19 cellular contexts compared by ENCODE assay signal in genomic region chr9:130987738-130988399, GRCh38. TPM values are rescaled to one million over a fixed set of nuclear protein-coding genes. Genes with fewer than 3 reads are reported as not detected.
"Had no signal": no experiment of that assay in that cellular context is flagged by ENCODE, and none has a peak within 500 bp of the region (broad histone marks: within the 10 kb centered on the region; RNA-seq: fewer than 3 reads in every experiment).

No MANE protein-coding gene starts in this region.

- H3K4me3 Mint-ChIP-seq: dendritic cell treated with granulocyte-macrophage colony-stimulating factor and Interleukin-4, amounts not matched to agents 40 ng/mL and 50 ng/mL, for 4 days; naive B cell; nephron had no signal

- H3K27me3 ChIP-seq: neutrophil had no signal

- H3K4me1 Mint-ChIP-seq: naive B cell had no signal

- H3K36me3 Mint-ChIP-seq: naive B cell had no signal

- DNase-seq: cerebellar nuclear complex; esophagus squamous epithelium; left colon; left ventricle myocardium superior; mesenchymal stem cell; midbrain; naive B cell; stimulated activated naive CD4-positive, alpha-beta T cell; stomach; substantia nigra; transverse colon had no signal

- H3K9me3 ChIP-seq: esophagus squamous epithelium, neutrophil, stomach, thoracic aorta, transverse colon had no signal

- H3K36me3 ChIP-seq: esophagus squamous epithelium, neutrophil, stomach, thoracic aorta, transverse colon had no signal

- H3K4me1 ChIP-seq: esophagus squamous epithelium, stomach, transverse colon had no signal

- H3K27ac Mint-ChIP-seq: dendritic cell treated with granulocyte-macrophage colony-stimulating factor and Interleukin-4, amounts not matched to agents 40 ng/mL and 50 ng/mL, for 4 days; naive B cell; nephron had no signal

- H3K27ac ChIP-seq: esophagus squamous epithelium, neutrophil, skin epidermis, stomach, thoracic aorta, transverse colon had no signal

- ATAC-seq: left colon, left ventricle myocardium superior, sciatic nerve had no signal

- H3K4me3 ChIP-seq: esophagus squamous epithelium, lung, skin epidermis, stomach, thoracic aorta, transverse colon had no signal

- H3K9me3 Mint-ChIP-seq: dendritic cell treated with granulocyte-macrophage colony-stimulating factor and Interleukin-4, amounts not matched to agents 40 ng/mL and 50 ng/mL, for 4 days; nephron had no signal

RNA-seq across cellular contexts. Expression of gene LAMC3, which starts 21.1 kb away (rescaled TPM):
- total RNA-seq: pulmonary artery endothelial cell had no signal

RNA-seq across cellular contexts. Expression of gene FIBCD1, which starts 48.8 kb away (rescaled TPM):
- total RNA-seq: esophagus squamous epithelium, pulmonary artery endothelial cell, sciatic nerve, thoracic aorta had no signal
